ENCODE assay signal across 8 cellular contexts in genomic region chr3:171809513-171810277, GRCh38. TPM values are rescaled to one million over a fixed set of nuclear protein-coding genes. Genes with fewer than 3 reads are reported as not detected.
DNase-seq lines count a peak whose midpoint lies in the region; ATAC-seq lines count a peak whose summit lies in the region.

No MANE protein-coding gene starts in this region.

- peak overlapping the region; percentile 96 for H3K27ac ChIP-seq in epithelial cell of prostate
- peak overlapping the region; percentile 78 for H3K27ac ChIP-seq in stomach smooth muscle (ENCODE audit: low read length)

- no peaks in the 10 kb centered on the region for H3K9me3 ChIP-seq in stomach smooth muscle (ENCODE audit: control insufficient read depth in 2 of 2, low read length in 2 of 2)

- H3K27ac Mint-ChIP-seq in activated CD8-positive, alpha-beta memory T cell treated with anti-CD3 and anti-CD28 coated beads, Interleukin-2, amount 10 ng/mL, durations not matched to agents 7 days and 5 days: peak overlapping the region; percentile 45

- peaks cover 9% of the 10 kb centered on the region for H3K4me1 ChIP-seq in stomach smooth muscle (ENCODE audit: control insufficient read depth, insufficient read depth, low read length)

- peak overlapping the region; percentile 80 for H3K4me3 Mint-ChIP-seq in activated CD8-positive, alpha-beta memory T cell treated with anti-CD3 and anti-CD28 coated beads, Interleukin-2, amount 10 ng/mL, durations not matched to agents 7 days and 5 days

- H3K27me3 Mint-ChIP-seq in activated CD8-positive, alpha-beta memory T cell treated with anti-CD3 and anti-CD28 coated beads, Interleukin-2, amount 10 ng/mL, durations not matched to agents 7 days and 5 days: peaks cover 46% of the 10 kb centered on the region

- H3K27me3 ChIP-seq in stomach smooth muscle (ENCODE audit: control insufficient read depth in 1 of 2, insufficient read depth in 2 of 2, low read length in 2 of 2): no peaks in the 10 kb centered on the region

- peak overlapping the region; percentile 60 for H3K9ac ChIP-seq in stomach smooth muscle (ENCODE audit: low read length in 2 of 2)

- peak; percentile 77 for DNase-seq in Ammon's horn (ENCODE audit: low spot score)
- peak; percentile 89 for DNase-seq in NCI-H526 treated with DMSO at 0.1 percent for 48 hours (lab: John Stamatoyannopoulos, UW)
- DNase-seq in activated CD8-positive, alpha-beta memory T cell treated with anti-CD3 and anti-CD28 coated beads, Interleukin-2, amount 10 ng/mL, durations not matched to agents 7 days and 5 days: peak; percentile 75
- DNase-seq in epithelial cell of prostate (ENCODE audit: low read depth, low spot score): no peak
- peak; percentile 75 for DNase-seq in mucosa of gallbladder (ENCODE audit: low spot score)

- peaks cover 2% of the 10 kb centered on the region for H3K36me3 Mint-ChIP-seq in activated CD8-positive, alpha-beta memory T cell treated with anti-CD3 and anti-CD28 coated beads, Interleukin-2, amount 10 ng/mL, durations not matched to agents 7 days and 5 days

- H3K9me3 Mint-ChIP-seq in activated CD8-positive, alpha-beta memory T cell treated with anti-CD3 and anti-CD28 coated beads, Interleukin-2, amount 10 ng/mL, durations not matched to agents 7 days and 5 days (ENCODE audit: low read depth): no peaks in the 10 kb centered on the region

- H3K4me1 Mint-ChIP-seq in activated CD8-positive, alpha-beta memory T cell treated with anti-CD3 and anti-CD28 coated beads, Interleukin-2, amount 10 ng/mL, durations not matched to agents 7 days and 5 days: peaks cover 25% of the 10 kb centered on the region

- H3K36me3 ChIP-seq in stomach smooth muscle (ENCODE audit: control insufficient read depth in 2 of 2, insufficient read depth in 2 of 2, low read length in 2 of 2): no peaks in the 10 kb centered on the region

- CTCF ChIA-PET in activated CD8-positive, alpha-beta memory T cell treated with anti-CD3 and anti-CD28 coated beads, Interleukin-2, amount 10 ng/mL, durations not matched to agents 7 days and 5 days (lab: Charles Lee): interaction anchor here (1.3 to 1.4 kb wide), 3 partner anchors 18 to 37 kb away, joined by 3 to 5 read pairs (median 3); no protein-coding TSS in a partner anchor

- peak overlapping the region; percentile 84 to 87 for H3K4me3 ChIP-seq in stomach smooth muscle (ENCODE audit: low read length in 2 of 2)

- ATAC-seq in GM18861 (IDR thresholded peaks at IDR 0.05; ENCODE audit: unreplicated experiment) (peak; percentile 27), HG02981 (IDR thresholded peaks at IDR 0.05; ENCODE audit: unreplicated experiment) (peak; percentile 53)
- ATAC-seq in activated CD8-positive, alpha-beta memory T cell treated with anti-CD3 and anti-CD28 coated beads, Interleukin-2, amount 10 ng/mL, durations not matched to agents 7 days and 5 days: peak; percentile 82

RNA-seq across cellular contexts. Expression of gene PLD1, which starts 0.6 kb away (rescaled TPM):
- 1 to 10 TPM; 2.0 to 3.4 TPM for total RNA-seq in activated CD8-positive, alpha-beta memory T cell treated with anti-CD3 and anti-CD28 coated beads, Interleukin-2, amount 10 ng/mL, durations not matched to agents 7 days and 5 days
- total RNA-seq in mucosa of gallbladder: 734 TPM

RNA-seq across cellular contexts. Expression of gene TMEM212, which starts 33.5 kb away (rescaled TPM):
- total RNA-seq in activated CD8-positive, alpha-beta memory T cell treated with anti-CD3 and anti-CD28 coated beads, Interleukin-2, amount 10 ng/mL, durations not matched to agents 7 days and 5 days: not detected
- not detected for total RNA-seq in mucosa of gallbladder

Comparison
In these comparisons a context has a peak if more than half of its experiments do, and no peak if none do; other contexts are left out.
1. ATAC-seq: peak in every context shown above with its lines; median percentile 82 in activated CD8-positive, alpha-beta memory T cell treated with anti-CD3 and anti-CD28 coated beads, Interleukin-2, amount 10 ng/mL, durations not matched to agents 7 days and 5 days; 53 in HG02981; 27 in GM18861.
2. RNA of gene PLD1, which starts 0.6 kb away (total RNA-seq): 734 TPM in mucosa of gallbladder (single experiment); 2.0 to 3.4 TPM in activated CD8-positive, alpha-beta memory T cell treated with anti-CD3 and anti-CD28 coated beads, Interleukin-2, amount 10 ng/mL, durations not matched to agents 7 days and 5 days; every median in the first group is over 100 times any median in the second.